ENCODE assay signal across 8 cellular contexts in genomic region chr14:76782885-76783566, GRCh38. TPM values are rescaled to one million over a fixed set of nuclear protein-coding genes. Genes with fewer than 3 reads are reported as not detected.
A peak's percentile ranks its signal among the peaks of the same experiment; 100 is the strongest.
DNase-seq lines count a peak whose midpoint lies in the region; ATAC-seq and TF ChIP-seq lines count a peak whose summit lies in the region.

No MANE protein-coding gene starts in this region.

- no peak overlapping the region for H3K4me3 ChIP-seq in HEK293 (ENCODE audit: low read depth, low read length)

- no peak for ATAC-seq in GM21447 (IDR thresholded peaks at IDR 0.05; ENCODE audit: unreplicated experiment)
- no peak for ATAC-seq in GM21786 (IDR thresholded peaks at IDR 0.05; ENCODE audit: unreplicated experiment)

- H3K4me1 Mint-ChIP-seq in CD14-positive monocyte = peaks cover 33% of the 10 kb centered on the region
- H3K4me1 Mint-ChIP-seq in brain = peaks cover 22% of the 10 kb centered on the region

- peak overlapping the region; percentile 2 to 56 for H3K4me3 Mint-ChIP-seq in CD14-positive monocyte
- no peak overlapping the region for H3K4me3 Mint-ChIP-seq in brain

- DNase-seq in CD14-positive monocyte (ENCODE audit: low spot score) = no peak
- DNase-seq in midbrain (lab: John Stamatoyannopoulos, UW) = peak; percentile 19
- DNase-seq in SKM-1 (lab: John Stamatoyannopoulos, UW; ENCODE audit: unreplicated experiment) = no peak
- DNase-seq in foreskin melanocyte = no peak

- no peak for TF ChIP-seq CTCF in CD14-positive monocyte (IDR thresholded peaks at IDR 0.05)
- TF ChIP-seq CTCF in HEK293 (tag by site-specific recombination; IDR thresholded peaks at IDR 0.05) = no peak
- TF ChIP-seq CTCF in brain (conservative IDR thresholded peaks at IDR 0.05) = no peak

- intact Hi-C loops in CD14-positive monocyte (cut with micrococcal nuclease) = no loop called here

- H3K36me3 Mint-ChIP-seq in CD14-positive monocyte (peaks cover 70 to 89% of the 10 kb centered on the region in 2 donors), brain (peaks cover 39% of the 10 kb centered on the region)

- H3K9me3 Mint-ChIP-seq in CD14-positive monocyte = no peaks in the 10 kb centered on the region
- no peaks in the 10 kb centered on the region for H3K9me3 Mint-ChIP-seq in brain

- CTCF ChIA-PET in HEK293 (lab: Yijun Ruan, JAX) = interaction anchor here (0.5 to 4.6 kb wide), 6 partner anchors 12 to 770 kb away, joined by 3 to 77 read pairs (median 3); no protein-coding TSS in a partner anchor

- peak overlapping the region; percentile 44 to 83 (median 65) for H3K27ac Mint-ChIP-seq in CD14-positive monocyte
- H3K27ac Mint-ChIP-seq in brain = peak overlapping the region in 4 of 5 experiments; percentile 36 to 91 (median 78)

- POLR2A ChIA-PET in HEK293 (lab: Yijun Ruan, JAX) = no interaction called here

- H3K27me3 Mint-ChIP-seq in CD14-positive monocyte (ENCODE audit: low read depth in 3 of 3) (no peaks in the 10 kb centered on the region), brain (no peaks in the 10 kb centered on the region)

- H3K9me3 ChIP-seq in HEK293 (ENCODE audit: control insufficient read depth, insufficient read depth, low read depth, low read length) = no peaks in the 10 kb centered on the region

- H3K27ac ChIP-seq in HEK293 (ENCODE audit: extremely low read depth, low read depth, low read length) = no peak overlapping the region

- no peaks in the 10 kb centered on the region for H3K4me1 ChIP-seq in HEK293 (ENCODE audit: control insufficient read depth, insufficient read depth, low read length)

- peaks cover 8 to 87% of the 10 kb centered on the region in 2 experiments for H3K36me3 ChIP-seq in HEK293 (ENCODE audit: control insufficient read depth in 2 of 2, insufficient read depth in 1 of 2, low read length in 2 of 2)

TF ChIP-seq in HEK293, 187 proteins besides CTCF, POLR2A, EP300 and RAD21:
- TF ChIP-seq HOXC10 (CRISPR knock-in tag; IDR thresholded peaks at IDR 0.05) (no peak), PRDM1 (tag by site-specific recombination; IDR thresholded peaks at IDR 0.05) (peak; percentile 40)

RNA-seq across cellular contexts. Expression of gene VASH1, which starts 21.8 kb away (rescaled TPM):
- 1 to 10 TPM; 2.5 to 3.3 TPM for polyA plus RNA-seq in CD14-positive monocyte
- 42.7 TPM for polyA plus RNA-seq in brain (ENCODE audit: insufficient read depth, low read depth, low replicate concordance)

RNA-seq across cellular contexts. Expression of gene ANGEL1, which starts 29.7 kb away (rescaled TPM):
- polyA plus RNA-seq in CD14-positive monocyte (1 to 10 TPM; 8.1 to 8.5 TPM), brain (ENCODE audit: insufficient read depth, low read depth, low replicate concordance) (19.3 TPM)

RNA-seq across cellular contexts. Expression of gene LRRC74A, which starts 43.2 kb away (rescaled TPM):
- under 1 TPM in 1 of 2 donors, not detected in 1; 0.24 TPM for polyA plus RNA-seq in CD14-positive monocyte
- polyA plus RNA-seq in brain (ENCODE audit: insufficient read depth, low read depth, low replicate concordance) = not detected

Comparison
In these comparisons a context has a peak if more than half of its experiments do, and no peak if none do; other contexts are left out.
1. H3K4me3 Mint-ChIP-seq: peak in CD14-positive monocyte (2 of 2); none in brain (0 of 5).
2. RNA of gene VASH1, which starts 21.8 kb away (polyA plus RNA-seq): 42.7 TPM in brain (single experiment); 2.5 to 3.3 TPM in CD14-positive monocyte; every median in the first group is over 10 times any median in the second.